Comparison of ENCODE assay signal across 26 cellular contexts in genomic region chr11:2027710-2028109, GRCh38.
"Had no signal": no experiment of that assay in that cellular context is flagged by ENCODE, and none has a peak within 500 bp of the region (broad histone marks: within the 10 kb centered on the region; RNA-seq: fewer than 3 reads in every experiment).

No MANE protein-coding gene starts in this region.

- H3K27ac ChIP-seq: stomach, suprapubic skin, testis, thoracic aorta, thyroid gland, tibial artery, tibial nerve, transverse colon, upper lobe of left lung, upper lobe of right lung, uterus, vagina had no signal

- ATAC-seq: stimulated activated effector memory CD8-positive, alpha-beta T cell treated with anti-CD3 and anti-CD28 coated beads, Interleukin-12 subunit alpha, Interleukin-12 subunit beta, amount 100 ng/mL, for 72 hours; stimulated activated memory B cell treated with anti-CD40 and anti-IgM and Interleukin-4, amounts not matched to agents 10 μg/mL and 1 μg/mL and 100 μg/mL, for 72 hours; stimulated activated naive B cell treated with anti-CD40 and anti-IgM and Interleukin-4, amounts not matched to agents 10 μg/mL and 1 μg/mL and 100 μg/mL, for 72 hours; stimulated activated naive CD8-positive, alpha-beta T cell treated with anti-CD3 and anti-CD28 coated beads, Interleukin-15, amount 100 ng/mL, for 72 hours; stimulated activated naive CD8-positive, alpha-beta T cell treated with anti-CD3 and anti-CD28 coated beads, Interleukin-15, Interleukin-2, amounts not matched to agents 100 U/mL and 50 U/mL, for 24 hours; upper lobe of right lung had no signal

- H3K36me3 ChIP-seq: stomach, suprapubic skin, thoracic aorta, thyroid gland, tibial artery, tibial nerve, transverse colon, upper lobe of left lung, upper lobe of right lung, uterus, vagina had no signal

- H3K27me3 ChIP-seq: stomach, suprapubic skin, testis, thyroid gland, tibial artery, tibial nerve, transverse colon, upper lobe of left lung, upper lobe of right lung, uterus, vagina had no signal

- H3K4me3 ChIP-seq: stomach, suprapubic skin, testis, thoracic aorta, thyroid gland, tibial artery, tibial nerve, transverse colon, upper lobe of left lung, upper lobe of right lung, uterus, vagina had no signal

- H3K4me1 ChIP-seq: stomach, suprapubic skin, testis, thyroid gland, tibial artery, tibial nerve, transverse colon, upper lobe of left lung, upper lobe of right lung, uterus, vagina had no signal

- H3K9me3 ChIP-seq: stomach, suprapubic skin, testis, thoracic aorta, thyroid gland, tibial artery, tibial nerve, transverse colon, upper lobe of left lung, upper lobe of right lung, uterus, vagina had no signal

- DNase-seq: stimulated activated CD4-positive, alpha-beta T cell treated with anti-CD3 and anti-CD28 coated beads, Interleukin-2, amount 100 ng/mL, for 48 hours; stimulated activated CD4-positive, alpha-beta T cell treated with anti-CD3 and anti-CD28 coated beads, Interleukin-4, amount 100 ng/mL, for 1 hour; stimulated activated CD4-positive, alpha-beta T cell treated with anti-CD3 and anti-CD28 coated beads, Interleukin-4, amount 100 ng/mL, for 24 hours; stimulated activated CD4-positive, alpha-beta T cell treated with anti-CD3 and anti-CD28 coated beads, Interleukin-4, amount 100 ng/mL, for 4 hours; stimulated activated CD8-positive, alpha-beta memory T cell treated with anti-CD3 and anti-CD28 coated beads, Interleukin-4, amount 100 ng/mL, for 48 hours; stimulated activated naive B cell treated with anti-CD40 and anti-IgM and Interleukin-4, amounts not matched to agents 10 μg/mL and 1 μg/mL and 100 μg/mL, for 72 hours; stimulated activated naive CD4-positive, alpha-beta T cell; stimulated activated naive CD4-positive, alpha-beta T cell treated with Interleukin-2 at 50 U/mL for 16 hours; stimulated activated naive CD8-positive, alpha-beta T cell treated with anti-CD3 and anti-CD28 coated beads, Interleukin-15, amount 100 ng/mL, for 72 hours; stimulated activated naive CD8-positive, alpha-beta T cell treated with anti-CD3 and anti-CD28 coated beads, Interleukin-15, Interleukin-2, amounts not matched to agents 100 U/mL and 50 U/mL, for 24 hours; stomach; substantia nigra; testis; thyroid gland; tibial artery; transverse colon; trophoblast cell; upper lobe of right lung; uterus had no signal
